12 cellular contexts compared by ENCODE assay signal in genomic region chr21:43340491-43341348, GRCh38.
A peak's percentile ranks its signal among the peaks of the same experiment; 100 is the strongest.
DNase-seq lines count a peak whose midpoint lies in the region; ATAC-seq, FAIRE-seq and TF ChIP-seq lines count a peak whose summit lies in the region.
"Had no signal": no experiment of that assay in that cellular context is flagged by ENCODE, and none has a peak within 500 bp of the region (broad histone marks: within the 10 kb centered on the region; RNA-seq: fewer than 3 reads in every experiment).

No MANE protein-coding gene starts in this region.

- dilution Hi-C loops in keratinocyte (cut with MboI; ENCODE audit: extremely low pct_ligation_motif_present, low sequenced_read_pairs): no loop called here

- H3K4me1 ChIP-seq in keratinocyte (ENCODE audit: control insufficient read depth, extremely low read depth, insufficient read depth, low read length) (peaks cover 30% of the 10 kb centered on the region), upper lobe of right lung (peaks cover 15% of the 10 kb centered on the region)

- TF ChIP-seq CTCF in keratinocyte (optimal IDR thresholded peaks at IDR 0.05 in 1 of 3, IDR thresholded peaks at IDR 0.05 in 1 of 3, conservative IDR thresholded peaks at IDR 0.05 in 1 of 3; ENCODE audit: extremely low read depth in 1 of 3, insufficient read depth in 2 of 3, low read length in 3 of 3) (no peak), upper lobe of right lung (IDR thresholded peaks at IDR 0.05) (no peak)

- H3K4me3 ChIP-seq in keratinocyte (ENCODE audit: control insufficient read depth in 2 of 3, extremely low read depth in 1 of 3, insufficient read depth in 2 of 3, low read depth in 1 of 3, low read length in 3 of 3) (no peak overlapping the region), upper lobe of right lung (no peak overlapping the region)

- DNase-seq in A172 (ENCODE audit: low spot score): peak; percentile 94
- DNase-seq in HCEC 1CT: peak; percentile 77
- peak; percentile 31 for DNase-seq in amniotic stem cell (lab: John Stamatoyannopoulos, UW)
- DNase-seq in keratinocyte (ENCODE audit: low read depth, low spot score): peak; percentile 69
- DNase-seq in upper lobe of right lung: no peak
- no peak for DNase-seq in stimulated activated naive CD4-positive, alpha-beta T cell (lab: John Stamatoyannopoulos, UW)
- no peak for DNase-seq in RPMI8226
- DNase-seq: activated B cell treated with CpG ODN at 0.5 μM for 24 hours; activated naive CD8-positive, alpha-beta T cell treated with anti-CD3 and anti-CD28 coated beads, Interleukin-2, amount 10 ng/mL, durations not matched to agents 7 days and 5 days; NCI-H345 had no signal

- ATAC-seq in upper lobe of right lung (no peak), GM21447 (IDR thresholded peaks at IDR 0.05; ENCODE audit: unreplicated experiment) (no peak)
- ATAC-seq: natural killer cell treated with Interleukin-12 subunit alpha and Interleukin-12 subunit beta and Interleukin-15 and Interleukin-18, amount 100 ng/mL, for 72 hours had no signal

- H3K79me2 ChIP-seq in keratinocyte (ENCODE audit: control insufficient read depth, insufficient read depth, low read length): no peaks in the 10 kb centered on the region

- H3K9me1 ChIP-seq in keratinocyte (ENCODE audit: control insufficient read depth, extremely low read depth, insufficient read depth, low read length): no peaks in the 10 kb centered on the region

- H3K27ac ChIP-seq in keratinocyte (ENCODE audit: control insufficient read depth, insufficient read depth, low read length) (peak overlapping the region; percentile 52), upper lobe of right lung (no peak overlapping the region)

- H3K4me2 ChIP-seq in keratinocyte (ENCODE audit: control insufficient read depth, extremely low read depth, insufficient read depth, low read depth, low read length): peak overlapping the region; percentile 48

- peak; percentile 63 for FAIRE-seq in keratinocyte (lab: Jason Lieb, UNC)

- no peaks in the 10 kb centered on the region for H4K20me1 ChIP-seq in keratinocyte (ENCODE audit: control insufficient read depth, extremely low read depth, insufficient read depth, low read length)

- H3K36me3 ChIP-seq in keratinocyte (ENCODE audit: control insufficient read depth in 2 of 2, extremely low read depth in 1 of 2, insufficient read depth in 2 of 2, low read length in 2 of 2) (no peaks in the 10 kb centered on the region), upper lobe of right lung (no peaks in the 10 kb centered on the region)

- H3K9me3 ChIP-seq in keratinocyte (ENCODE audit: control insufficient read depth, low read depth, low read length) (no peaks in the 10 kb centered on the region), upper lobe of right lung (no peaks in the 10 kb centered on the region)

- peak overlapping the region; percentile 13 for H2AFZ ChIP-seq in keratinocyte (ENCODE audit: control insufficient read depth, low read length)

- H3K27me3 ChIP-seq in keratinocyte (ENCODE audit: control insufficient read depth, extremely low read depth, insufficient read depth, low read length) (no peaks in the 10 kb centered on the region), upper lobe of right lung (no peaks in the 10 kb centered on the region)

- H3K9ac ChIP-seq in keratinocyte (ENCODE audit: control insufficient read depth, extremely low read depth, insufficient read depth, low read length): peak overlapping the region; percentile 26

- intact Hi-C loops in upper lobe of right lung (cut with DNase I): no loop called here

Comparison
In these comparisons a context has a peak if more than half of its experiments do, and no peak if none do; other contexts are left out.
1. DNase-seq: peak in A172 (single experiment), HCEC 1CT (single experiment), amniotic stem cell (single experiment) and keratinocyte (single experiment); none in upper lobe of right lung (single experiment), stimulated activated naive CD4-positive, alpha-beta T cell (0 of 6) and RPMI8226 (single experiment).